In genomic region chr22:35860837-35861236, GRCh38 we compare ENCODE assay signal across 15 cellular contexts.
DNase-seq lines count a peak whose midpoint lies in the region; ATAC-seq and TF ChIP-seq lines count a peak whose summit lies in the region.
"Had no signal": no experiment of that assay in that cellular context is flagged by ENCODE, and none has a peak within 500 bp of the region (broad histone marks: within the 10 kb centered on the region; RNA-seq: fewer than 3 reads in every experiment).

No MANE protein-coding gene starts in this region.

- intact Hi-C loops in OCI-LY7 (cut with micrococcal nuclease; ENCODE audit: unreplicated experiment) (loop anchor here (1.0 to 10.0 kb wide), 4 partner anchors 44 to 154 kb away; no protein-coding TSS in a partner anchor), psoas muscle (cut with DNase I) (no loop called here), dorsolateral prefrontal cortex (cut with DNase I) (no loop called here)

- peaks cover 21% of the 10 kb centered on the region for H3K36me3 ChIP-seq in DOHH2 (ENCODE audit: control insufficient read depth, low read length)
- no peaks in the 10 kb centered on the region for H3K36me3 ChIP-seq in Karpas-422 (ENCODE audit: insufficient read depth, low read length)
- H3K36me3 ChIP-seq in OCI-LY7 (ENCODE audit: insufficient read depth, low read length), result peaks cover 8% of the 10 kb centered on the region
- no peaks in the 10 kb centered on the region for H3K36me3 ChIP-seq in psoas muscle (ENCODE audit: insufficient read depth in 1 of 2, low read depth in 1 of 2)

- DNase-seq in Karpas-422, result no peak
- peak; percentile 88 for DNase-seq in OCI-LY7 (ENCODE audit: low spot score)
- no peak for DNase-seq in psoas muscle
- no peak for DNase-seq in dorsolateral prefrontal cortex
- DNase-seq in epidermal melanocyte (ENCODE audit: insufficient read length, low spot score), result no peak
- no peak for DNase-seq in type B pancreatic cell (ENCODE audit: extremely low spot score, unreplicated experiment)
- no peak for DNase-seq in LoVo (ENCODE audit: low spot score)
- DNase-seq: ACHN; C1 segment of cervical spinal cord; Calu3; CD4-positive, alpha-beta T cell; DMS 273 treated with DMSO at 0.1 percent for 48 hours; GM23248 had no signal

- no peak overlapping the region for H3K27ac Mint-ChIP-seq in type B pancreatic cell
- H3K27ac Mint-ChIP-seq: CD4-positive, alpha-beta T cell had no signal

- no TSS peak for BruUV-seq in OCI-LY7 (replicated peaks; lab: Mats Ljungman, UMichigan)

- H3K4me3 ChIP-seq in DOHH2 (ENCODE audit: low read length) (peak overlapping the region; percentile 66), Karpas-422 (ENCODE audit: low read length) (no peak overlapping the region), OCI-LY7 (ENCODE audit: low read depth, low read length, poor library complexity, severe bottlenecking) (peak overlapping the region; percentile 47), psoas muscle (peak overlapping the region; percentile 1), dorsolateral prefrontal cortex (no peak overlapping the region)
- H3K4me3 ChIP-seq: GM23248 had no signal

- H2AFZ ChIP-seq in Karpas-422 (ENCODE audit: low read length), result no peak overlapping the region
- H2AFZ ChIP-seq in OCI-LY7 (ENCODE audit: low read length), result no peak overlapping the region
- H2AFZ ChIP-seq: GM23248 had no signal

- no peaks in the 10 kb centered on the region for H3K27me3 Mint-ChIP-seq in type B pancreatic cell
- H3K27me3 Mint-ChIP-seq: CD4-positive, alpha-beta T cell had no signal

- POLR2A ChIA-PET in OCI-LY7 (lab: Charles Lee), result interaction anchor here (0.7 to 1.0 kb wide), 7 partner anchors 11 to 198 kb away, joined by 3 to 6 read pairs (median 3); no protein-coding TSS in a partner anchor

- TF ChIP-seq CTCF in DOHH2 (IDR thresholded peaks at IDR 0.05; ENCODE audit: low read depth, low read length, poor library complexity, severe bottlenecking), result no peak
- TF ChIP-seq CTCF in OCI-LY7 (conservative IDR thresholded peaks at IDR 0.05; ENCODE audit: low read length), result no peak
- no peak for TF ChIP-seq CTCF in psoas muscle (IDR thresholded peaks at IDR 0.05)
- TF ChIP-seq CTCF in dorsolateral prefrontal cortex (IDR thresholded peaks at IDR 0.05 in 54 of 56, conservative IDR thresholded peaks at IDR 0.05 in 2 of 56; ENCODE audit: low read depth in 1 of 56, partially characterized antibody in 56 of 56), result no peak
- no peak for TF ChIP-seq CTCF in type B pancreatic cell (conservative IDR thresholded peaks at IDR 0.05)

- no peak for ATAC-seq in psoas muscle
- ATAC-seq: HCT116 had no signal

- peaks cover 92% of the 10 kb centered on the region for H3K79me2 ChIP-seq in DOHH2 (ENCODE audit: control insufficient read depth, low read length)
- H3K79me2 ChIP-seq in Karpas-422 (ENCODE audit: low read length), result no peaks in the 10 kb centered on the region
- peaks cover 91% of the 10 kb centered on the region for H3K79me2 ChIP-seq in OCI-LY7 (ENCODE audit: insufficient read depth, low read depth, low read length)

- WGBS in psoas muscle, 3 donors, result 33 to 47% (median 38%) methylated on average over 3 of the region's 3 CpGs

- H3K27me3 ChIP-seq in DOHH2 (ENCODE audit: control insufficient read depth, low read length), result no peaks in the 10 kb centered on the region
- no peaks in the 10 kb centered on the region for H3K27me3 ChIP-seq in Karpas-422 (ENCODE audit: low read length)
- no peaks in the 10 kb centered on the region for H3K27me3 ChIP-seq in psoas muscle (ENCODE audit: insufficient read depth in 3 of 3, low read length in 2 of 3)
- H3K27me3 ChIP-seq in dorsolateral prefrontal cortex, result no peaks in the 10 kb centered on the region

- H3K9me3 Mint-ChIP-seq in type B pancreatic cell, result no peaks in the 10 kb centered on the region
- H3K9me3 Mint-ChIP-seq: CD4-positive, alpha-beta T cell had no signal

- H3K9me3 ChIP-seq in DOHH2 (ENCODE audit: control insufficient read depth, insufficient read depth, low read length) (peaks cover 4% of the 10 kb centered on the region; the same call in 1 of the 2 replicates), Karpas-422 (ENCODE audit: low read length) (no peaks in the 10 kb centered on the region), OCI-LY7 (ENCODE audit: low read length) (no peaks in the 10 kb centered on the region), psoas muscle (no peaks in the 10 kb centered on the region)

- H3K4me1 Mint-ChIP-seq in type B pancreatic cell (ENCODE audit: unreplicated experiment), result peaks cover 41% of the 10 kb centered on the region

- H3K4me2 ChIP-seq in DOHH2 (ENCODE audit: low read length) (peak overlapping the region; percentile 70), Karpas-422 (ENCODE audit: low read depth, low read length, poor library complexity, severe bottlenecking) (peak overlapping the region; percentile 13), OCI-LY7 (ENCODE audit: low read length) (peak overlapping the region; percentile 75)

- H3K36me3 Mint-ChIP-seq in type B pancreatic cell, result no peaks in the 10 kb centered on the region

- CTCF ChIA-PET in OCI-LY7 (lab: Charles Lee; ENCODE audit: unreplicated experiment), result no interaction called here

- H3K27ac ChIP-seq in DOHH2 (ENCODE audit: low read depth, low read length) (peak overlapping the region; percentile 96), Karpas-422 (ENCODE audit: low read length) (no peak overlapping the region), OCI-LY7 (ENCODE audit: low read depth, low read length, poor library complexity, severe bottlenecking) (peak overlapping the region; percentile 99), psoas muscle (peak overlapping the region; percentile 88), dorsolateral prefrontal cortex (no peak overlapping the region)
- H3K27ac ChIP-seq: GM23248 had no signal

- no peak overlapping the region for H3K9ac ChIP-seq in Karpas-422 (ENCODE audit: low read length)
- H3K9ac ChIP-seq: GM23248 had no signal

- peaks cover 26% of the 10 kb centered on the region for H3F3A ChIP-seq in DOHH2 (ENCODE audit: control insufficient read depth, insufficient read depth)

- no peaks in the 10 kb centered on the region for H4K20me1 ChIP-seq in DOHH2 (ENCODE audit: control insufficient read depth, insufficient read depth, low read depth, low read length)
- H4K20me1 ChIP-seq in Karpas-422 (ENCODE audit: insufficient read depth, low read depth, low read length), result peaks cover 17% of the 10 kb centered on the region
- no peaks in the 10 kb centered on the region for H4K20me1 ChIP-seq in OCI-LY7 (ENCODE audit: insufficient read depth, low read length)

- H3K4me3 Mint-ChIP-seq in type B pancreatic cell, result no peak overlapping the region
- H3K4me3 Mint-ChIP-seq: CD4-positive, alpha-beta T cell had no signal

- H3K9me2 ChIP-seq in DOHH2 (replicated peaks; ENCODE audit: control insufficient read depth, low read length), result no peaks in the 10 kb centered on the region
- no peaks in the 10 kb centered on the region for H3K9me2 ChIP-seq in Karpas-422 (replicated peaks; ENCODE audit: insufficient read depth, low read length)
- H3K9me2 ChIP-seq in OCI-LY7 (ENCODE audit: insufficient read depth, low read length), result no peaks in the 10 kb centered on the region

- peaks cover 100% of the 10 kb centered on the region for H3K4me1 ChIP-seq in DOHH2 (ENCODE audit: control insufficient read depth, low read length)
- H3K4me1 ChIP-seq in Karpas-422 (ENCODE audit: low read length), result peaks cover 11% of the 10 kb centered on the region
- peaks cover 100% of the 10 kb centered on the region for H3K4me1 ChIP-seq in OCI-LY7 (ENCODE audit: insufficient read depth, low read length, poor library complexity, severe bottlenecking)
- peaks cover 56% of the 10 kb centered on the region for H3K4me1 ChIP-seq in psoas muscle

Comparison
In these comparisons a context has a peak if more than half of its experiments do, and no peak if none do; other contexts are left out.
1. H3K27ac ChIP-seq: peak in DOHH2 (single experiment), OCI-LY7 (single experiment) and psoas muscle (single experiment); none in Karpas-422 (single experiment) and dorsolateral prefrontal cortex (0 of 59).
2. H3K4me2 ChIP-seq: peak in every context shown above with its lines; median percentile 75 in OCI-LY7; 70 in DOHH2; 13 in Karpas-422.
3. H3K4me3 ChIP-seq: peak in DOHH2 (single experiment), OCI-LY7 (single experiment) and psoas muscle (single experiment); none in Karpas-422 (single experiment) and dorsolateral prefrontal cortex (0 of 59).